In genomic region chr13:27245610-27246009, GRCh38 we compare ENCODE assay signal across 20 cellular contexts.
"Had no signal": no experiment of that assay in that cellular context is flagged by ENCODE, and none has a peak within 500 bp of the region (broad histone marks: within the 10 kb centered on the region; RNA-seq: fewer than 3 reads in every experiment).

No MANE protein-coding gene starts in this region.

- ATAC-seq: esophagus mucosa; heart right ventricle; natural killer cell treated with Interleukin-12 subunit alpha and Interleukin-12 subunit beta and Interleukin-15 and Interleukin-18, amount 100 ng/mL, for 72 hours; pancreas; right cardiac atrium had no signal

- H3K9ac ChIP-seq: neural progenitor cell had no signal

- H3K9me3 ChIP-seq: heart right ventricle, left ventricle myocardium inferior, pancreas had no signal

- H3K4me3 Mint-ChIP-seq: immature natural killer cell; natural killer cell treated with Interleukin-12 subunit alpha and Interleukin-12 subunit beta and Interleukin-15 and Interleukin-18, amount 100 ng/mL, for 72 hours; neural progenitor cell had no signal

- H3K36me3 Mint-ChIP-seq: natural killer cell treated with Interleukin-12 subunit alpha and Interleukin-12 subunit beta and Interleukin-15 and Interleukin-18, amount 100 ng/mL, for 72 hours had no signal

- H3K27ac ChIP-seq: dorsolateral prefrontal cortex, heart right ventricle, left ventricle myocardium inferior, neural progenitor cell, pancreas had no signal

- H3K27ac Mint-ChIP-seq: natural killer cell treated with Interleukin-12 subunit alpha and Interleukin-12 subunit beta and Interleukin-15 and Interleukin-18, amount 100 ng/mL, for 72 hours; neural progenitor cell; progenitor cell of endocrine pancreas had no signal

- DNase-seq: cortex of kidney; dorsolateral prefrontal cortex; effector memory CD4-positive, alpha-beta T cell; heart right ventricle; immature natural killer cell; left ventricle myocardium inferior; mesenchymal stem cell; midbrain; occipital lobe; pancreas; right cardiac atrium; small intestine; stimulated activated CD4-positive, alpha-beta T cell treated with anti-CD3 and anti-CD28 coated beads, Interleukin-12 subunit alpha, Interleukin-12 subunit beta, amount 100 ng/mL, for 4 hours; stimulated activated naive CD4-positive, alpha-beta T cell treated with Interleukin-2 at 50 U/mL for 16 hours; trophoblast cell had no signal

- H3K36me3 ChIP-seq: left ventricle myocardium inferior, neural progenitor cell, pancreas had no signal

- H3K4me3 ChIP-seq: dorsolateral prefrontal cortex, heart right ventricle, left ventricle myocardium inferior, lung, neural progenitor cell, pancreas had no signal

- H3K27me3 Mint-ChIP-seq: natural killer cell treated with Interleukin-12 subunit alpha and Interleukin-12 subunit beta and Interleukin-15 and Interleukin-18, amount 100 ng/mL, for 72 hours; progenitor cell of endocrine pancreas had no signal

- H3K27me3 ChIP-seq: dorsolateral prefrontal cortex, heart right ventricle, neural progenitor cell, pancreas had no signal
